ENCODE assay signal across 26 cellular contexts in the genomic region with DNA sequence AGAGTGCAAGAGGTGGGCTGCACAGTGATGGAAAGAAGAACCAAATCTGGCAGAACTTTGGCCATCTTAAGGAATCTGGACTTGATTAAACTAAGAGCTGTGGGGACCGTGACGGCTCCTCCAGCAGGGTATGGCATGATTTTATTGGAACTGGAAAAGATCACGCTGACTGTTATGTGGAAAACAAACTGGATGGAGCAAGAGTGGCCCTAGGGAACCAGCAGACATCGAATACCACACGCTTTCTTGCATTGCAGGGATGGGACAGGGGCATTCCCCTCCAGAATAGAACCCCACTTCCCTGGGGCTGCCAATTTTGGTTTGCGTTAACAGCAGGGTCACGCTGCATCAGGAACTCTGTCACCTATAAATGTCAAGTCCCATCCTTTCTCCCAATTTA. TPM values are rescaled to one million over a fixed set of nuclear protein-coding genes. Genes with fewer than 3 reads are reported as not detected.
"Had no signal": no experiment of that assay in that cellular context is flagged by ENCODE, and none has a peak within 500 bp of the region (broad histone marks: within the 10 kb centered on the region; RNA-seq: fewer than 3 reads in every experiment).

No MANE protein-coding gene starts in this region.

- DNase-seq: activated CD4-positive, alpha-beta T cell treated with anti-CD3 and anti-CD28 coated beads for 36 hours; activated CD4-positive, CD25-positive, alpha-beta regulatory T cell; activated naive CD4-positive, alpha-beta T cell; activated T-cell treated with anti-CD3 and anti-CD28 coated beads for 4 hours; activated T-cell treated with anti-CD3 and anti-CD28 coated beads, Interleukin-2, amount 50 U/mL, for 72 hours; caudate nucleus; cortex of kidney; gastrocnemius medialis; glutamatergic neuron; left cardiac atrium; left ventricle myocardium superior; naive B cell; nephron progenitor cell; nucleus accumbens; psoas muscle; stimulated activated CD4-positive, alpha-beta T cell treated with anti-CD3 and anti-CD28 coated beads, Interleukin-1b, Interleukin-23, amount 100 ng/mL, for 48 hours; stimulated activated CD4-positive, alpha-beta T cell treated with anti-CD3 and anti-CD28 coated beads, Interleukin-4, amount 100 ng/mL, for 4 hours; stimulated activated CD8-positive, alpha-beta memory T cell treated with anti-CD3 and anti-CD28 coated beads, Interleukin-4, amount 100 ng/mL, for 48 hours; stimulated activated naive CD4-positive, alpha-beta T cell treated with Interleukin-2 at 50 U/mL for 16 hours; trophoblast cell had no signal

- H3K36me3 Mint-ChIP-seq: mesothelial cell of epicardium had no signal

- H3K4me3 ChIP-seq: gastrocnemius medialis, psoas muscle, smooth muscle cell, thoracic aorta had no signal

- H3K27ac Mint-ChIP-seq: activated CD4-positive, alpha-beta T cell treated with anti-CD3 and anti-CD28 coated beads for 36 hours; activated T-cell treated with anti-CD3 and anti-CD28 coated beads, Interleukin-2, amount 50 U/mL, for 72 hours; mesothelial cell of epicardium had no signal

- H2AFZ ChIP-seq: parathyroid adenoma had no signal

- H3K9me3 Mint-ChIP-seq: activated naive CD4-positive, alpha-beta T cell treated with anti-CD3 and anti-CD28 coated beads, Interleukin-2, amount 50 U/mL, for 72 hours; activated T-cell treated with anti-CD3 and anti-CD28 coated beads, Interleukin-2, amount 50 U/mL, for 72 hours; mesothelial cell of epicardium; naive B cell; nephron progenitor cell had no signal

- H3K27me3 Mint-ChIP-seq: activated CD4-positive, alpha-beta T cell treated with anti-CD3 and anti-CD28 coated beads for 36 hours; naive B cell had no signal

- H3K4me1 ChIP-seq: gastrocnemius medialis, parathyroid adenoma, psoas muscle had no signal

- H3K4me2 ChIP-seq: smooth muscle cell had no signal

- H3K27ac ChIP-seq: gastrocnemius medialis, parathyroid adenoma, psoas muscle, thoracic aorta had no signal

- H3K36me3 ChIP-seq: gastrocnemius medialis, thoracic aorta had no signal

- H3K4me3 Mint-ChIP-seq: activated CD4-positive, alpha-beta T cell treated with anti-CD3 and anti-CD28 coated beads for 36 hours; activated T-cell treated with anti-CD3 and anti-CD28 coated beads, Interleukin-2, amount 50 U/mL, for 72 hours; mesothelial cell of epicardium; naive B cell; nephron progenitor cell had no signal

- H3K9me3 ChIP-seq: gastrocnemius medialis, psoas muscle, thoracic aorta had no signal

- ATAC-seq: activated CD4-positive, alpha-beta T cell treated with anti-CD3 and anti-CD28 coated beads for 36 hours; activated naive CD4-positive, alpha-beta T cell treated with anti-CD3 and anti-CD28 coated beads, Interleukin-2, amount 50 U/mL, for 72 hours; activated T-cell treated with anti-CD3 and anti-CD28 coated beads, Interleukin-2, amount 50 U/mL, for 72 hours; gastrocnemius medialis; left ventricle myocardium superior had no signal

- H3K9ac ChIP-seq: parathyroid adenoma had no signal

- H3K4me1 Mint-ChIP-seq: activated CD4-positive, alpha-beta T cell treated with anti-CD3 and anti-CD28 coated beads for 36 hours had no signal

- H3K27me3 ChIP-seq: gastrocnemius medialis had no signal

- H3K79me2 ChIP-seq: parathyroid adenoma had no signal

RNA-seq across cellular contexts. Expression of gene INSYN2B, which starts 38.8 kb away (rescaled TPM):
- total RNA-seq: activated CD4-positive, alpha-beta T cell treated with anti-CD3 and anti-CD28 coated beads for 36 hours; activated naive CD4-positive, alpha-beta T cell treated with anti-CD3 and anti-CD28 coated beads, Interleukin-2, amount 50 U/mL, for 72 hours; activated T-cell treated with anti-CD3 and anti-CD28 coated beads, Interleukin-2, amount 50 U/mL, for 72 hours; psoas muscle; T-helper 1 cell treated with Interleukin-12 subunit alpha and Interleukin-12 subunit beta and Interleukin-4 antibody, amounts not matched to agents 30 ng/mL and 1 ng/mL, for 36 hours had no signal
